Comparison of ENCODE assay signal across 11 cellular contexts in genomic region chr2:134252092-134252775, GRCh38. TPM values are rescaled to one million over a fixed set of nuclear protein-coding genes. Genes with fewer than 3 reads are reported as not detected.
DNase-seq lines count a peak whose midpoint lies in the region; TF ChIP-seq lines count a peak whose summit lies in the region.
"Had no signal": no experiment of that assay in that cellular context is flagged by ENCODE, and none has a peak within 500 bp of the region (broad histone marks: within the 10 kb centered on the region; RNA-seq: fewer than 3 reads in every experiment).

No MANE protein-coding gene starts in this region.

- DNase-seq in EL = peak; percentile 79
- DNase-seq in NCI-H1092 (lab: John Stamatoyannopoulos, UW) = peak; percentile 8
- DNase-seq in NCI-H2196 treated with DMSO at 0.1 percent for 48 hours (lab: John Stamatoyannopoulos, UW; ENCODE audit: unreplicated experiment) = no peak
- no peak for DNase-seq in NCI-H2081 (lab: John Stamatoyannopoulos, UW)
- no peak for DNase-seq in tibial nerve (ENCODE audit: low spot score in 2 of 2)
- DNase-seq: NCI-H526 treated with DMSO at 0.1 percent for 48 hours, small intestine had no signal

- no peak overlapping the region for H3K4me3 ChIP-seq in neutrophil (ENCODE audit: low read depth in 1 of 2, low read length in 1 of 2)
- no peak overlapping the region for H3K4me3 ChIP-seq in tibial nerve
- H3K4me3 ChIP-seq: lung had no signal

- no peak for TF ChIP-seq POLR2A in tibial nerve (IDR thresholded peaks at IDR 0.05)

- no peak for TF ChIP-seq EP300 in tibial nerve (IDR thresholded peaks at IDR 0.05)

- no peaks in the 10 kb centered on the region for H3K27me3 ChIP-seq in neutrophil
- no peaks in the 10 kb centered on the region for H3K27me3 ChIP-seq in tibial nerve

- WGBS in tibial nerve, 2 donors = 73 to 81% methylated on average over 4 of the region's 4 CpGs

- peaks cover 59 to 73% of the 10 kb centered on the region in 2 experiments for H3K4me1 ChIP-seq in neutrophil (ENCODE audit: control insufficient read depth in 1 of 2, insufficient read depth in 1 of 2, low read depth in 1 of 2, low read length in 1 of 2)
- peaks cover 0 to 50% (median 23%) of the 10 kb centered on the region in 4 donors for H3K4me1 ChIP-seq in tibial nerve

- no peaks in the 10 kb centered on the region for H3K36me3 ChIP-seq in neutrophil
- no peaks in the 10 kb centered on the region for H3K36me3 ChIP-seq in tibial nerve

- peak overlapping the region; percentile 80; the same call in 1 of the 2 replicates for H3K27ac ChIP-seq in VCaP
- peak overlapping the region; percentile 86 for H3K27ac ChIP-seq in neutrophil
- H3K27ac ChIP-seq in tibial nerve = no peak overlapping the region
- H3K27ac ChIP-seq: HL-60 had no signal

- TF ChIP-seq CTCF in VCaP (conservative IDR thresholded peaks at IDR 0.05) = no peak
- no peak for TF ChIP-seq CTCF in neutrophil (IDR thresholded peaks at IDR 0.05)
- no peak for TF ChIP-seq CTCF in tibial nerve (IDR thresholded peaks at IDR 0.05)

- H3K9me3 ChIP-seq in neutrophil = no peaks in the 10 kb centered on the region
- no peaks in the 10 kb centered on the region for H3K9me3 ChIP-seq in tibial nerve

RNA-seq across cellular contexts. Expression of gene MGAT5, which starts 1.6 kb away (rescaled TPM):
- 10 to 100 TPM; 34.1 to 47.5 (median 42.6) TPM for total RNA-seq in tibial nerve

Comparison
In these comparisons a context has a peak if more than half of its experiments do, and no peak if none do; other contexts are left out.
1. DNase-seq: peak in EL (single experiment) and NCI-H1092 (single experiment); none in NCI-H2196 treated with DMSO at 0.1 percent for 48 hours (single experiment), NCI-H2081 (0 of 2) and tibial nerve (0 of 2).
2. H3K27ac ChIP-seq: peak in VCaP (single experiment) and neutrophil (single experiment); none in tibial nerve (0 of 4).